Comparison of ENCODE assay signal across 9 cellular contexts in genomic region chr6:138690975-138691594, GRCh38.
DNase-seq lines count a peak whose midpoint lies in the region; ATAC-seq and TF ChIP-seq lines count a peak whose summit lies in the region.
"Had no signal": no experiment of that assay in that cellular context is flagged by ENCODE, and none has a peak within 500 bp of the region (broad histone marks: within the 10 kb centered on the region; RNA-seq: fewer than 3 reads in every experiment).

No MANE protein-coding gene starts in this region.

- peak overlapping the region; percentile 77 for H3K9ac ChIP-seq in smooth muscle cell (ENCODE audit: low read depth)

- no peaks in the 10 kb centered on the region for H3K9me3 ChIP-seq in smooth muscle cell (replicated peaks; ENCODE audit: low read depth)

- peaks cover 51% of the 10 kb centered on the region for H3K27me3 Mint-ChIP-seq in T-helper 1 cell treated with Interleukin-12 subunit alpha and Interleukin-12 subunit beta and Interleukin-4 antibody, amounts not matched to agents 30 μg/mL and 1 μg/mL, for 36 hours (ENCODE audit: low read depth)
- peaks cover 32% of the 10 kb centered on the region for H3K27me3 Mint-ChIP-seq in activated naive CD8-positive, alpha-beta T cell treated with anti-CD3 and anti-CD28 coated beads, Interleukin-2, amount 10 ng/mL, durations not matched to agents 7 days and 5 days

- no peaks in the 10 kb centered on the region for H3K9me3 Mint-ChIP-seq in T-helper 1 cell treated with Interleukin-12 subunit alpha and Interleukin-12 subunit beta and Interleukin-4 antibody, amounts not matched to agents 30 μg/mL and 1 μg/mL, for 36 hours
- H3K9me3 Mint-ChIP-seq in activated naive CD8-positive, alpha-beta T cell treated with anti-CD3 and anti-CD28 coated beads, Interleukin-2, amount 10 ng/mL, durations not matched to agents 7 days and 5 days, result no peaks in the 10 kb centered on the region

- H3K4me3 ChIP-seq in iPS-11a (ENCODE audit: low read depth, low read length) (peak overlapping the region; percentile 88), smooth muscle cell (peak overlapping the region; percentile 76)

- H3F3A ChIP-seq in smooth muscle cell (ENCODE audit: low read depth), result no peaks in the 10 kb centered on the region

- 64% methylated on average over 11 of the region's 11 CpGs for WGBS in smooth muscle cell (ENCODE audit: low lambda C conversion rate)

- no peaks in the 10 kb centered on the region for H3K4me1 ChIP-seq in smooth muscle cell (ENCODE audit: low read depth)

- TF ChIP-seq CTCF in smooth muscle cell (IDR thresholded peaks at IDR 0.05; ENCODE audit: borderline replicate concordance, insufficient read depth, poor library complexity, severe bottlenecking), result no peak

- H3K27ac Mint-ChIP-seq in T-helper 1 cell treated with Interleukin-12 subunit alpha and Interleukin-12 subunit beta and Interleukin-4 antibody, amounts not matched to agents 30 μg/mL and 1 μg/mL, for 36 hours, result no peak overlapping the region
- no peak overlapping the region for H3K27ac Mint-ChIP-seq in activated naive CD8-positive, alpha-beta T cell treated with anti-CD3 and anti-CD28 coated beads, Interleukin-2, amount 10 ng/mL, durations not matched to agents 7 days and 5 days

- H3K4me3 Mint-ChIP-seq in T-helper 1 cell treated with Interleukin-12 subunit alpha and Interleukin-12 subunit beta and Interleukin-4 antibody, amounts not matched to agents 30 μg/mL and 1 μg/mL, for 36 hours, result peak overlapping the region; percentile 67
- peak overlapping the region; percentile 55 for H3K4me3 Mint-ChIP-seq in activated naive CD8-positive, alpha-beta T cell treated with anti-CD3 and anti-CD28 coated beads, Interleukin-2, amount 10 ng/mL, durations not matched to agents 7 days and 5 days

- ATAC-seq in activated naive CD8-positive, alpha-beta T cell treated with anti-CD3 and anti-CD28 coated beads, Interleukin-2, amount 10 ng/mL, durations not matched to agents 7 days and 5 days (ENCODE audit: low read depth), result no peak

- H3K36me3 ChIP-seq in smooth muscle cell (ENCODE audit: low read depth), result no peaks in the 10 kb centered on the region

- POLR2A ChIA-PET in activated naive CD8-positive, alpha-beta T cell treated with anti-CD3 and anti-CD28 coated beads, Interleukin-2, amount 10 ng/mL, durations not matched to agents 7 days and 5 days (lab: Charles Lee), result no interaction called here

- H3K4me1 Mint-ChIP-seq in T-helper 1 cell treated with Interleukin-12 subunit alpha and Interleukin-12 subunit beta and Interleukin-4 antibody, amounts not matched to agents 30 μg/mL and 1 μg/mL, for 36 hours (ENCODE audit: low read depth), result peaks cover 12% of the 10 kb centered on the region
- H3K4me1 Mint-ChIP-seq in activated naive CD8-positive, alpha-beta T cell treated with anti-CD3 and anti-CD28 coated beads, Interleukin-2, amount 10 ng/mL, durations not matched to agents 7 days and 5 days, result peaks cover 3% of the 10 kb centered on the region

- DNase-seq in T-helper 1 cell (no peak), smooth muscle cell (lab: John Stamatoyannopoulos, UW; ENCODE audit: unreplicated experiment) (no peak), HuH-7 (ENCODE audit: low spot score) (no peak), SW 1271 (lab: John Stamatoyannopoulos, UW) (no peak), GF-D8 (lab: John Stamatoyannopoulos, UW) (no peak)
- DNase-seq in activated naive CD8-positive, alpha-beta T cell treated with anti-CD3 and anti-CD28 coated beads, Interleukin-2, amount 10 ng/mL, durations not matched to agents 7 days and 5 days, result no peak
- DNase-seq: NCI-H2227 treated with DMSO at 0.1 percent for 48 hours had no signal

- peaks cover 44% of the 10 kb centered on the region for H3K79me2 ChIP-seq in smooth muscle cell (ENCODE audit: low read depth)

- peak overlapping the region; percentile 74 for H3K27ac ChIP-seq in smooth muscle cell (ENCODE audit: low read depth)

- H3K36me3 Mint-ChIP-seq in T-helper 1 cell treated with Interleukin-12 subunit alpha and Interleukin-12 subunit beta and Interleukin-4 antibody, amounts not matched to agents 30 μg/mL and 1 μg/mL, for 36 hours (ENCODE audit: low read depth), result no peaks in the 10 kb centered on the region
- no peaks in the 10 kb centered on the region for H3K36me3 Mint-ChIP-seq in activated naive CD8-positive, alpha-beta T cell treated with anti-CD3 and anti-CD28 coated beads, Interleukin-2, amount 10 ng/mL, durations not matched to agents 7 days and 5 days

- H3K27me3 ChIP-seq in smooth muscle cell (ENCODE audit: low read depth), result no peaks in the 10 kb centered on the region

- H3K4me2 ChIP-seq in smooth muscle cell, result peak overlapping the region; percentile 84

- H2AFZ ChIP-seq in smooth muscle cell (ENCODE audit: low read depth), result no peak overlapping the region

- H4K20me1 ChIP-seq in smooth muscle cell (ENCODE audit: low read depth), result no peaks in the 10 kb centered on the region
